ENCODE assay signal across 3 cellular contexts in genomic region chr3:128929364-128929763, GRCh38.
"Had no signal": no experiment of that assay in that cellular context is flagged by ENCODE, and none has a peak within 500 bp of the region (broad histone marks: within the 10 kb centered on the region; RNA-seq: fewer than 3 reads in every experiment).

No MANE protein-coding gene starts in this region.

- DNase-seq: GDM1, GF-D8 had no signal

- H3K4me3 ChIP-seq: GM12878 had no signal

- ATAC-seq: GM12878 had no signal
